In the genomic region with DNA sequence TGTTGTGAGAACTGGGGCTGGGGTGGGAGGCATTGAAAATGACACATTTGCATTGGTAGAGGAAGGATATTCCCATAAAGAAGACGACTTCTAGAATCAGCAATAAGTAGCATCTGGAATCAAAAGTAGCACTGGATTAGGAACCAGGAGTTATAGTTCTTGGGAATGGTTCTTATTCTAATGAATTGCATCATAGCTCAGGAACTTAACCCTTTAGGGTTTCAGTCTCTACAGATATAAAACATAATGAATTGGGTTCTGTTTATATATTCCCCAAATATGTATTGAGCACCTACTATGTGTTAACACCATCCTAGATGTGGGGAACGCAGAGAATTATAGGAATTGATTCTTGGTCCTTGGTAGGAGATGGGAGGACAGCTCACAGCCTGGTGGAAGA, we compare ENCODE assay signal across 33 cellular contexts.
"Had no signal": no experiment of that assay in that cellular context is flagged by ENCODE, and none has a peak within 500 bp of the region (broad histone marks: within the 10 kb centered on the region; RNA-seq: fewer than 3 reads in every experiment).

No MANE protein-coding gene starts in this region.

- H3K27me3 ChIP-seq: adrenal gland, body of pancreas, brain microvascular endothelial cell, breast epithelium had no signal

- H3K4me3 ChIP-seq: adrenal gland, body of pancreas, breast epithelium had no signal

- H3K4me1 ChIP-seq: adrenal gland, body of pancreas, breast epithelium had no signal

- H3K36me3 ChIP-seq: adrenal gland, brain microvascular endothelial cell, breast epithelium had no signal

- FAIRE-seq: astrocyte, colon, TTC549 had no signal

- DNase-seq: activated B cell treated with CpG ODN at 0.5 μM for 24 hours; activated CD4-positive, alpha-beta memory T cell treated with anti-CD3 and anti-CD28 coated beads, Interleukin-2, amount 10 ng/mL, durations not matched to agents 7 days and 5 days; activated CD4-positive, alpha-beta T cell treated with anti-CD3 and anti-CD28 coated beads for 4 hours; activated CD4-positive, alpha-beta T cell treated with anti-CD3 and anti-CD28 coated beads, Interleukin-2, amount 10 ng/mL, durations not matched to agents 24 days and 14 days; activated CD4-positive, alpha-beta T cell treated with anti-CD3 and anti-CD28 coated beads, Interleukin-2, amount 50 U/mL, for 48 hours; activated CD4-positive, CD25-positive, alpha-beta regulatory T cell treated with anti-CD3 and anti-CD28 coated beads, Interleukin-2, amount 50 U/mL, for 72 hours; activated CD8-positive, alpha-beta memory T cell treated with anti-CD3 and anti-CD28 coated beads, Interleukin-2, amount 50 U/mL, for 4 hours; activated effector memory CD4-positive, alpha-beta T cell treated with anti-CD3 and anti-CD28 coated beads, Interleukin-2, amount 50 U/mL, for 16 hours; activated gamma-delta T cell treated with Interleukin-2 at 50 U/mL for 16 hours; activated naive CD4-positive, alpha-beta T cell; activated naive CD4-positive, alpha-beta T cell treated with anti-CD3 and anti-CD28 coated beads for 36 hours; activated naive CD4-positive, alpha-beta T cell treated with anti-CD3 and anti-CD28 coated beads, Interleukin-2, amount 50 U/mL, for 16 hours; activated naive CD8-positive, alpha-beta T cell treated with anti-CD3 and anti-CD28 coated beads for 36 hours; activated T-cell treated with anti-CD3 and anti-CD28 coated beads for 4 hours; activated T-cell treated with anti-CD3 and anti-CD28 coated beads, Interleukin-2, amount 50 U/mL, for 1 hour; activated T-cell treated with anti-CD3 and anti-CD28 coated beads, Interleukin-2, amount 50 U/mL, for 4 hours; activated T-cell treated with anti-CD3 and anti-CD28 coated beads, Interleukin-2, amount 50 U/mL, for 72 hours; adrenal gland; amniotic stem cell; aorta; body of pancreas; brain microvascular endothelial cell; central memory CD4-positive, alpha-beta T cell; T-helper 1 cell; T-helper 2 cell; T-helper 9 cell had no signal

- H3K9me3 ChIP-seq: adrenal gland, body of pancreas, breast epithelium had no signal

- ATAC-seq: activated naive CD4-positive, alpha-beta T cell treated with anti-CD3 and anti-CD28 coated beads, Interleukin-2, amount 50 U/mL, for 72 hours; activated T-cell treated with anti-CD3 and anti-CD28 coated beads, Interleukin-2, amount 50 U/mL, for 4 hours; activated T-cell treated with anti-CD3 and anti-CD28 coated beads, Interleukin-2, amount 50 U/mL, for 72 hours; activated T-helper 17 cell treated with anti-CD3 and anti-CD28 coated beads, Interleukin-2, amount 50 U/mL, for 72 hours; body of pancreas had no signal

- H3K27ac ChIP-seq: adrenal gland, body of pancreas, brain microvascular endothelial cell, breast epithelium, VCaP had no signal
